1 cellular context compared by ENCODE assay signal in genomic region chr5:141483842-141484241, GRCh38.
TF ChIP-seq lines count a peak whose summit lies in the region.

No MANE protein-coding gene starts in this region.

TF ChIP-seq in WTC11, 78 proteins besides CTCF, POLR2A, EP300 and RAD21 (continued from another document):
- TF ChIP-seq ARID4B (CRISPR knock-in tag; IDR thresholded peaks at IDR 0.05; ENCODE audit: borderline replicate concordance): no peak
